ENCODE assay signal across 25 cellular contexts in genomic region chr11:2436521-2437031, GRCh38. TPM values are rescaled to one million over a fixed set of nuclear protein-coding genes. Genes with fewer than 3 reads are reported as not detected.
DNase-seq lines count a peak whose midpoint lies in the region; ATAC-seq and TF ChIP-seq lines count a peak whose summit lies in the region.
"Had no signal": no experiment of that assay in that cellular context is flagged by ENCODE, and none has a peak within 500 bp of the region (broad histone marks: within the 10 kb centered on the region; RNA-seq: fewer than 3 reads in every experiment).

No MANE protein-coding gene starts in this region.

- no peaks in the 10 kb centered on the region for H3K79me2 ChIP-seq in osteoblast (ENCODE audit: insufficient read depth, low read length)

- DNase-seq in Right ventricle myocardium superior (peak; percentile 38), left ventricle myocardium superior (no peak), RWPE2 (ENCODE audit: low spot score) (peak; percentile 23), left lung (peak; percentile 27 to 60), osteoblast (ENCODE audit: insufficient read length, low spot score, missing footprints) (peak; percentile 47)
- no peak for DNase-seq in activated T-helper 2 cell treated with anti-CD3 and anti-CD28 coated beads, Interferon-gamma antibody, Interleukin-2, Interleukin-4, amounts not matched to agents 10 μg/mL and 5 μg/mL and 100 μg/mL, durations not matched to agents 14 hours and 24 hours and 36 hours (ENCODE audit: low spot score)
- DNase-seq: CD4-positive, CD25-positive, alpha-beta regulatory T cell; DMS153; DND-41; NCI-H1417; NCI-H1694 treated with DMSO at 0.1 percent for 48 hours; NCI-H2171 treated with DMSO at 0.1 percent for 48 hours; NCI-H524 treated with DMSO at 0.1 percent for 48 hours; NCI-H774; PC-9; SHP77 treated with DMSO at 0.1 percent for 48 hours had no signal

- no peak overlapping the region for H3K4me2 ChIP-seq in osteoblast (ENCODE audit: insufficient read depth, low read length)
- H3K4me2 ChIP-seq: BLaER1, KMS-11, PC-9 had no signal

- H3K4me3 Mint-ChIP-seq in activated T-helper 2 cell treated with anti-CD3 and anti-CD28 coated beads, Interferon-gamma antibody, Interleukin-2, Interleukin-4, amounts not matched to agents 10 μg/mL and 5 μg/mL and 100 μg/mL, durations not matched to agents 14 hours and 24 hours and 36 hours (ENCODE audit: low read depth), result no peak overlapping the region
- H3K4me3 Mint-ChIP-seq: CD4-positive, CD25-positive, alpha-beta regulatory T cell; IgD-negative memory B cell had no signal

- no peak for TF ChIP-seq CTCF in RWPE2 (IDR thresholded peaks at IDR 0.05; ENCODE audit: poor library complexity, severe bottlenecking)
- no peak for TF ChIP-seq CTCF in left lung (IDR thresholded peaks at IDR 0.05)
- TF ChIP-seq CTCF in osteoblast (IDR thresholded peaks at IDR 0.05; ENCODE audit: extremely low read depth, low read depth, low read length), result no peak

- H3K9me3 Mint-ChIP-seq in activated T-helper 2 cell treated with anti-CD3 and anti-CD28 coated beads, Interferon-gamma antibody, Interleukin-2, Interleukin-4, amounts not matched to agents 10 μg/mL and 5 μg/mL and 100 μg/mL, durations not matched to agents 14 hours and 24 hours and 36 hours, result no peaks in the 10 kb centered on the region

- no peaks in the 10 kb centered on the region for H3K36me3 Mint-ChIP-seq in activated T-helper 2 cell treated with anti-CD3 and anti-CD28 coated beads, Interferon-gamma antibody, Interleukin-2, Interleukin-4, amounts not matched to agents 10 μg/mL and 5 μg/mL and 100 μg/mL, durations not matched to agents 14 hours and 24 hours and 36 hours (ENCODE audit: low read depth)
- H3K36me3 Mint-ChIP-seq: CD4-positive, CD25-positive, alpha-beta regulatory T cell; IgD-negative memory B cell had no signal

- H3K9me3 ChIP-seq in RWPE2 (ENCODE audit: severe bottlenecking), result no peaks in the 10 kb centered on the region
- no peaks in the 10 kb centered on the region for H3K9me3 ChIP-seq in left lung
- H3K9me3 ChIP-seq in osteoblast (ENCODE audit: low read depth, low read length), result no peaks in the 10 kb centered on the region
- H3K9me3 ChIP-seq: BLaER1 had no signal

- H3K4me1 ChIP-seq in RWPE2 (ENCODE audit: insufficient read depth, poor library complexity, severe bottlenecking), result no peaks in the 10 kb centered on the region
- no peaks in the 10 kb centered on the region for H3K4me1 ChIP-seq in left lung
- no peaks in the 10 kb centered on the region for H3K4me1 ChIP-seq in osteoblast (ENCODE audit: insufficient read depth, low read length)

- H3K4me1 Mint-ChIP-seq in activated T-helper 2 cell treated with anti-CD3 and anti-CD28 coated beads, Interferon-gamma antibody, Interleukin-2, Interleukin-4, amounts not matched to agents 10 μg/mL and 5 μg/mL and 100 μg/mL, durations not matched to agents 14 hours and 24 hours and 36 hours (ENCODE audit: low read depth), result no peaks in the 10 kb centered on the region
- H3K4me1 Mint-ChIP-seq: IgD-negative memory B cell had no signal

- no peak overlapping the region for H3K4me3 ChIP-seq in RWPE2 (ENCODE audit: severe bottlenecking)
- no peak overlapping the region for H3K4me3 ChIP-seq in left lung
- H3K4me3 ChIP-seq in osteoblast (ENCODE audit: insufficient read depth, low read length), result no peak overlapping the region
- H3K4me3 ChIP-seq: BLaER1, PC-9, SK-N-MC had no signal

- H2AFZ ChIP-seq in osteoblast (ENCODE audit: low read length), result no peak overlapping the region
- H2AFZ ChIP-seq: PC-9 had no signal

- H3K27me3 ChIP-seq in RWPE2 (ENCODE audit: insufficient read depth, poor library complexity, severe bottlenecking), result no peaks in the 10 kb centered on the region
- peaks cover 0 to 6% of the 10 kb centered on the region in 2 donors for H3K27me3 ChIP-seq in left lung
- peaks cover 6% of the 10 kb centered on the region for H3K27me3 ChIP-seq in osteoblast (ENCODE audit: insufficient read depth, low read length)
- H3K27me3 ChIP-seq: BLaER1 had no signal

- H3K27ac ChIP-seq in RWPE2 (ENCODE audit: poor library complexity, severe bottlenecking) (no peak overlapping the region), left lung (no peak overlapping the region), osteoblast (ENCODE audit: low read depth, low read length) (no peak overlapping the region)
- H3K27ac ChIP-seq: BLaER1, HL-60, KMS-11, PC-9, SK-N-MC had no signal

- H3K36me3 ChIP-seq in RWPE2 (ENCODE audit: low read depth) (no peaks in the 10 kb centered on the region), left lung (no peaks in the 10 kb centered on the region), osteoblast (ENCODE audit: insufficient read depth, low read length) (no peaks in the 10 kb centered on the region)
- H3K36me3 ChIP-seq: BLaER1 had no signal

- intact Hi-C loops in Right ventricle myocardium superior (cut with DNase I) (no loop called here), left ventricle myocardium superior (cut with micrococcal nuclease) (no loop called here), left lung (cut with DNase I) (no loop called here)
- intact Hi-C loops in activated T-helper 2 cell treated with anti-CD3 and anti-CD28 coated beads, Interferon-gamma antibody, Interleukin-2, Interleukin-4, amounts not matched to agents 10 μg/mL and 5 μg/mL and 100 μg/mL, durations not matched to agents 14 hours and 24 hours and 36 hours (cut with micrococcal nuclease), result no loop called here

- peaks cover 11% of the 10 kb centered on the region for H3K27me3 Mint-ChIP-seq in activated T-helper 2 cell treated with anti-CD3 and anti-CD28 coated beads, Interferon-gamma antibody, Interleukin-2, Interleukin-4, amounts not matched to agents 10 μg/mL and 5 μg/mL and 100 μg/mL, durations not matched to agents 14 hours and 24 hours and 36 hours (ENCODE audit: low read depth)

- ATAC-seq in Right ventricle myocardium superior (ENCODE audit: poor library complexity), result no peak
- no peak for ATAC-seq in left ventricle myocardium superior
- ATAC-seq in RWPE2 (ENCODE audit: low read depth), result no peak; the same call in 2 of the 3 replicates
- ATAC-seq in left lung, result no peak
- no peak for ATAC-seq in esophagus mucosa
- ATAC-seq: HCT116 had no signal

- no peaks in the 10 kb centered on the region for H4K20me1 ChIP-seq in osteoblast (ENCODE audit: insufficient read depth, low read length)
- H4K20me1 ChIP-seq: BLaER1 had no signal

- no peak overlapping the region for H3K27ac Mint-ChIP-seq in activated T-helper 2 cell treated with anti-CD3 and anti-CD28 coated beads, Interferon-gamma antibody, Interleukin-2, Interleukin-4, amounts not matched to agents 10 μg/mL and 5 μg/mL and 100 μg/mL, durations not matched to agents 14 hours and 24 hours and 36 hours
- H3K27ac Mint-ChIP-seq: CD4-positive, CD25-positive, alpha-beta regulatory T cell; IgD-negative memory B cell had no signal

RNA-seq across cellular contexts. Expression of gene TRPM5, which starts 7.7 kb away (rescaled TPM):
- total RNA-seq in Right ventricle myocardium superior (not detected), left ventricle myocardium superior (not detected), left lung (not detected), osteoblast (under 0.01 TPM in 1 of 2 replicates, not detected in the other), esophagus mucosa (not detected)
- not detected in 2 replicates for total RNA-seq in activated T-helper 2 cell treated with anti-CD3 and anti-CD28 coated beads, Interferon-gamma antibody, Interleukin-2, Interleukin-4, amounts not matched to agents 10 μg/mL and 5 μg/mL and 100 μg/mL, durations not matched to agents 14 hours and 24 hours and 36 hours
- total RNA-seq: H4, PC-9, RPMI7951 had no signal

RNA-seq across cellular contexts. Expression of gene KCNQ1, which starts 8.2 kb away (rescaled TPM):
- total RNA-seq in Right ventricle myocardium superior (33.4 TPM), left ventricle myocardium superior (49.7 TPM), left lung (10 to 100 TPM; 33.7 to 37.7 TPM), osteoblast (not detected in 2 replicates), esophagus mucosa (1.6 TPM)
- total RNA-seq in activated T-helper 2 cell treated with anti-CD3 and anti-CD28 coated beads, Interferon-gamma antibody, Interleukin-2, Interleukin-4, amounts not matched to agents 10 μg/mL and 5 μg/mL and 100 μg/mL, durations not matched to agents 14 hours and 24 hours and 36 hours, result 3.4 and 4.0 TPM in 2 replicates
- total RNA-seq: PC-9, RPMI7951 had no signal

RNA-seq across cellular contexts. Expression of gene TSSC4, which starts 36.0 kb away (rescaled TPM):
- 36.2 TPM for total RNA-seq in Right ventricle myocardium superior
- 34.8 TPM for total RNA-seq in left ventricle myocardium superior
- 10 to 100 TPM; 35.3 to 47.6 TPM for total RNA-seq in left lung
- 42.4 and 46.7 TPM in 2 replicates for total RNA-seq in osteoblast
- total RNA-seq in esophagus mucosa, result 36.7 TPM
- 46.6 and 48.9 TPM in 2 replicates for total RNA-seq in activated T-helper 2 cell treated with anti-CD3 and anti-CD28 coated beads, Interferon-gamma antibody, Interleukin-2, Interleukin-4, amounts not matched to agents 10 μg/mL and 5 μg/mL and 100 μg/mL, durations not matched to agents 14 hours and 24 hours and 36 hours

RNA-seq across cellular contexts. Expression of gene CD81, which starts 59.5 kb away (rescaled TPM):
- 457 TPM for total RNA-seq in Right ventricle myocardium superior
- 653 TPM for total RNA-seq in left ventricle myocardium superior
- 100 to 1,000 TPM; 641 to 754 TPM for total RNA-seq in left lung
- 184 and 195 TPM in 2 replicates for total RNA-seq in osteoblast
- 150 TPM for total RNA-seq in esophagus mucosa
- total RNA-seq in activated T-helper 2 cell treated with anti-CD3 and anti-CD28 coated beads, Interferon-gamma antibody, Interleukin-2, Interleukin-4, amounts not matched to agents 10 μg/mL and 5 μg/mL and 100 μg/mL, durations not matched to agents 14 hours and 24 hours and 36 hours, result 211 and 219 TPM in 2 replicates

Comparison
In these comparisons a context has a peak if more than half of its experiments do, and no peak if none do; other contexts are left out.
1. DNase-seq: peak in Right ventricle myocardium superior (single experiment), RWPE2 (single experiment), left lung (2 of 2) and osteoblast (single experiment); none in left ventricle myocardium superior (single experiment) and activated T-helper 2 cell treated with anti-CD3 and anti-CD28 coated beads, Interferon-gamma antibody, Interleukin-2, Interleukin-4, amounts not matched to agents 10 μg/mL and 5 μg/mL and 100 μg/mL, durations not matched to agents 14 hours and 24 hours and 36 hours (single experiment).